In genomic region chr5:147912015-147912414, GRCh38 we compare ENCODE assay signal across 1 cellular context.
TF ChIP-seq lines count a peak whose summit lies in the region.

No MANE protein-coding gene starts in this region.

TF ChIP-seq in GM12878, 131 proteins besides CTCF, POLR2A, EP300 and RAD21 (continued from another document):
- no peak for TF ChIP-seq BCLAF1 (IDR thresholded peaks at IDR 0.05)
- no peak for TF ChIP-seq NBN (IDR thresholded peaks at IDR 0.05)
- TF ChIP-seq ZBTB40 (IDR thresholded peaks at IDR 0.05; ENCODE audit: borderline replicate concordance) = no peak
- TF ChIP-seq POLR2AphosphoS5 (IDR thresholded peaks at IDR 0.05; ENCODE audit: low read length) = no peak
- no peak for TF ChIP-seq DPF2 (IDR thresholded peaks at IDR 0.05)
- TF ChIP-seq YBX1 (IDR thresholded peaks at IDR 0.05) = no peak
- no peak for TF ChIP-seq TCF7 (IDR thresholded peaks at IDR 0.05; ENCODE audit: borderline replicate concordance)
- no peak for TF ChIP-seq ZNF207 (IDR thresholded peaks at IDR 0.05; ENCODE audit: borderline replicate concordance)
- TF ChIP-seq POU2F2 (IDR thresholded peaks at IDR 0.05; ENCODE audit: borderline replicate concordance, low read depth, low read length) = no peak
